ENCODE assay signal across 1 cellular context in the genomic region with DNA sequence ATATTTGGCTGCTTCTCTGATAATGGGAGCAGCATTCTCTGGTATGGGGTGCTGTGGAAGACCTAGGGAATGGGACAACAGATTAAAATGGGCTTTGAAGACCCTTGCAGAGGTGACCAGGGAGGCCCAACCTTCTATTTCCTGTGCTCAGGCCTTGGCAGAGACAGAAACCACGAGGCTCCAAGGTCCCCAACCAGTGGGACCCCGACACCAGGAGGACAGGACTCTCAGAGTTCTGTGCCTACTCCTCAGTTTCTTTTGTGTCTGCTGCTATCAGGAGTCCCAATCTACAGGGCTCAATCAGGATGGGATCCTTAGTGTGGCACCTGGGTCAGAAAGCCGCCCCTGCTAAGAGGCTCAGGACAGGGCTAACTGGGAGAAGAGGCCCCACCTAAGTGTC.
TF ChIP-seq lines count a peak whose summit lies in the region.

No MANE protein-coding gene starts in this region.

TF ChIP-seq in HEK293, 187 proteins besides CTCF, POLR2A, EP300 and RAD21 (continued from another document):
- TF ChIP-seq, protein P1, sequence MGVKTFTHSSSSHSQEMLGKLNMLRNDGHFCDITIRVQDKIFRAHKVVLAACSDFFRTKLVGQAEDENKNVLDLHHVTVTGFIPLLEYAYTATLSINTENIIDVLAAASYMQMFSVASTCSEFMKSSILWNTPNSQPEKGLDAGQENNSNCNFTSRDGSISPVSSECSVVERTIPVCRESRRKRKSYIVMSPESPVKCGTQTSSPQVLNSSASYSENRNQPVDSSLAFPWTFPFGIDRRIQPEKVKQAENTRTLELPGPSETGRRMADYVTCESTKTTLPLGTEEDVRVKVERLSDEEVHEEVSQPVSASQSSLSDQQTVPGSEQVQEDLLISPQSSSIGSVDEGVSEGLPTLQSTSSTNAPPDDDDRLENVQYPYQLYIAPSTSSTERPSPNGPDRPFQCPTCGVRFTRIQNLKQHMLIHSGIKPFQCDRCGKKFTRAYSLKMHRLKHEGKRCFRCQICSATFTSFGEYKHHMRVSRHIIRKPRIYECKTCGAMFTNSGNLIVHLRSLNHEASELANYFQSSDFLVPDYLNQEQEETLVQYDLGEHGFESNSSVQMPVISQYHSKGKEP (tag by site-specific recombination; IDR thresholded peaks at IDR 0.05): no peak
